Comparison of ENCODE assay signal across 20 cellular contexts in genomic region chr4:100841911-100842310, GRCh38.
"Had no signal": no experiment of that assay in that cellular context is flagged by ENCODE, and none has a peak within 500 bp of the region (broad histone marks: within the 10 kb centered on the region; RNA-seq: fewer than 3 reads in every experiment).

No MANE protein-coding gene starts in this region.

- ATAC-seq: activated CD4-positive, CD25-positive, alpha-beta regulatory T cell treated with anti-CD3 and anti-CD28 coated beads, Interleukin-2, amount 50 U/mL, for 24 hours; activated T-helper 17 cell treated with anti-CD3 and anti-CD28 coated beads, Interleukin-2, amount 50 U/mL, for 72 hours; esophagus mucosa; gastrocnemius medialis; left lung; natural killer cell treated with Interleukin-12 subunit alpha and Interleukin-12 subunit beta and Interleukin-15 and Interleukin-18, amount 100 ng/mL, for 72 hours; right cardiac atrium had no signal

- H3K27me3 ChIP-seq: cardiac muscle cell, gastrocnemius medialis, left lung, suprapubic skin had no signal

- H3K36me3 Mint-ChIP-seq: memory B cell had no signal

- H3K4me1 Mint-ChIP-seq: activated T-helper 17 cell treated with anti-CD3 and anti-CD28 coated beads, Interleukin-2, amount 50 U/mL, for 72 hours; memory B cell had no signal

- H3K27me3 Mint-ChIP-seq: progenitor cell of endocrine pancreas had no signal

- H3K4me3 ChIP-seq: cardiac muscle cell, gastrocnemius medialis, left lung, smooth muscle cell, suprapubic skin had no signal

- DNase-seq: activated CD4-positive, alpha-beta T cell treated with anti-CD3 and anti-CD28 coated beads, Interleukin-2, amount 50 U/mL, for 1 hour; activated CD8-positive, alpha-beta memory T cell treated with anti-CD3 and anti-CD28 coated beads for 24 hours; activated naive CD4-positive, alpha-beta T cell treated with Interleukin-2 at 50 U/mL for 16 hours; aorta; gastrocnemius medialis; islet precursor cell; left lung; right cardiac atrium; SW 1271; trophoblast cell had no signal

- H3K9me3 ChIP-seq: gastrocnemius medialis, left lung, suprapubic skin had no signal

- H3K4me3 Mint-ChIP-seq: activated T-helper 17 cell treated with anti-CD3 and anti-CD28 coated beads, Interleukin-2, amount 50 U/mL, for 72 hours; memory B cell; natural killer cell treated with Interleukin-12 subunit alpha and Interleukin-12 subunit beta and Interleukin-15 and Interleukin-18, amount 100 ng/mL, for 72 hours; stimulated activated naive CD8-positive, alpha-beta T cell treated with anti-CD3 and anti-CD28 coated beads, Interleukin-15, Interleukin-2, amounts not matched to agents 100 ng/mL and 50 ng/mL, for 24 hours had no signal

- H3K36me3 ChIP-seq: cardiac muscle cell, gastrocnemius medialis, left lung, suprapubic skin had no signal

- H3K4me2 ChIP-seq: smooth muscle cell had no signal

- H3K4me1 ChIP-seq: gastrocnemius medialis, left lung, suprapubic skin had no signal

- H3K27ac ChIP-seq: cardiac muscle cell, gastrocnemius medialis, left lung, suprapubic skin had no signal

- H3K27ac Mint-ChIP-seq: activated T-helper 17 cell treated with anti-CD3 and anti-CD28 coated beads, Interleukin-2, amount 50 U/mL, for 72 hours; memory B cell; natural killer cell treated with Interleukin-12 subunit alpha and Interleukin-12 subunit beta and Interleukin-15 and Interleukin-18, amount 100 ng/mL, for 72 hours; progenitor cell of endocrine pancreas; stimulated activated naive CD8-positive, alpha-beta T cell treated with anti-CD3 and anti-CD28 coated beads, Interleukin-15, Interleukin-2, amounts not matched to agents 100 ng/mL and 50 ng/mL, for 24 hours had no signal

- H3K9me3 Mint-ChIP-seq: memory B cell; stimulated activated naive CD8-positive, alpha-beta T cell treated with anti-CD3 and anti-CD28 coated beads, Interleukin-15, Interleukin-2, amounts not matched to agents 100 ng/mL and 50 ng/mL, for 24 hours had no signal
